Comparison of ENCODE assay signal across 1 cellular context in genomic region chr6:161254126-161254753, GRCh38.
A peak's percentile ranks its signal among the peaks of the same experiment; 100 is the strongest.
TF ChIP-seq lines count a peak whose summit lies in the region.

No MANE protein-coding gene starts in this region.

TF ChIP-seq in H1, 55 proteins besides CTCF, POLR2A, EP300 and RAD21:
- TF ChIP-seq CHD1 (IDR thresholded peaks at IDR 0.05; ENCODE audit: low read depth, low read length) (no peak), CEBPB (IDR thresholded peaks at IDR 0.05; ENCODE audit: low read depth, low read length) (0 out of 2 replicates have a peak, but pooled peaks have one; percentile 3)
TF ChIP-seq in H1: peak in this region for 1.
